In the genomic region with DNA sequence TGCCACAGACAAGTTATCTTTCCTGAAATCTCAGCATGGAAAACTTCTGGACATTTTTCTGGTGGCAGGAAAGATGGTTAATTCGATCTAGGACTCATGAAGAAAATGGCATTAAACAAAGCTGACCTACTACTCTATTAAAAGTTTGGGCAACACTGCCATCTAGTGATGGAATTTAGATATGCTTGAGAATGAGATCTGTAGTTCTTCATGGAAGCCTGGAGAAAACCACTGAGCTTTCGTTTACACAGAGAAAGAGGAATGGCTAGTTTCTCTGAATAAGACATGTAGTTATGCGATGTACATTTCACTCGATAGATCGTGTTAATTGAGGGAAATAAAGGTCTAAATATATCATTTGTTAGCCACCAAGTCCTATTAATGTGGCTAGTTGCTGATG, we compare ENCODE assay signal across 8 cellular contexts. TPM values are rescaled to one million over a fixed set of nuclear protein-coding genes. Genes with fewer than 3 reads are reported as not detected.
DNase-seq lines count a peak whose midpoint lies in the region; ATAC-seq, FAIRE-seq and TF ChIP-seq lines count a peak whose summit lies in the region.

No MANE protein-coding gene starts in this region.

- H3K27ac ChIP-seq in body of pancreas: no peak overlapping the region
- no peak overlapping the region for H3K27ac ChIP-seq in thoracic aorta

- peak; percentile 53 for ATAC-seq in GM19023 (IDR thresholded peaks at IDR 0.05; ENCODE audit: unreplicated experiment)
- ATAC-seq in HG03280 (IDR thresholded peaks at IDR 0.05; ENCODE audit: unreplicated experiment): peak; percentile 76
- peak; percentile 85 for ATAC-seq in body of pancreas
- ATAC-seq in thoracic aorta (ENCODE audit: insufficient number of reproducible peaks, low FRiP score, low read depth): no peak

- H3K4me3 ChIP-seq in body of pancreas: no peak overlapping the region
- H3K4me3 ChIP-seq in thoracic aorta: no peak overlapping the region

- no peaks in the 10 kb centered on the region for H3K36me3 ChIP-seq in body of pancreas (replicated peaks in 1 of 2; ENCODE audit: insufficient read depth in 1 of 2, low read depth in 2 of 2)
- H3K36me3 ChIP-seq in thoracic aorta: no peaks in the 10 kb centered on the region

- DNase-seq in DMS 273 (lab: John Stamatoyannopoulos, UW; ENCODE audit: unreplicated experiment) (peak; percentile 89), NCI-H446 (lab: John Stamatoyannopoulos, UW) (peak; percentile 5 to 62), body of pancreas (peak in 1 of 4 donors; percentile 25), thoracic aorta (ENCODE audit: low spot score) (no peak)
- DNase-seq in effector CD8-positive, alpha-beta T cell (lab: John Stamatoyannopoulos, UW): no peak

- peak; percentile 99 for FAIRE-seq in islet of Langerhans (lab: Jason Lieb, UNC)

- no peak for TF ChIP-seq POLR2A in body of pancreas (IDR thresholded peaks at IDR 0.05)

- no peaks in the 10 kb centered on the region for H3K9me3 ChIP-seq in body of pancreas
- no peaks in the 10 kb centered on the region for H3K9me3 ChIP-seq in thoracic aorta

- intact Hi-C loops in body of pancreas (cut with DNase I): loop anchor here (5.0 kb wide), 1 partner anchor 400 kb away; no protein-coding TSS in a partner anchor

- 1 to 4% methylated on average over 5 of the region's 5 CpGs for WGBS in body of pancreas, 2 donors

- TF ChIP-seq CTCF in body of pancreas (IDR thresholded peaks at IDR 0.05) (peak; percentile 21 to 80 (median 55)), thoracic aorta (IDR thresholded peaks at IDR 0.05) (peak; percentile 22)

- no peaks in the 10 kb centered on the region for H3K27me3 ChIP-seq in body of pancreas
- H3K27me3 ChIP-seq in thoracic aorta (replicated peaks; ENCODE audit: insufficient read depth): no peaks in the 10 kb centered on the region

- peaks cover 7% of the 10 kb centered on the region for H3K4me1 ChIP-seq in body of pancreas
- H3K4me1 ChIP-seq in thoracic aorta (ENCODE audit: control insufficient read depth in 1 of 2, low read depth in 2 of 2): no peaks in the 10 kb centered on the region

RNA-seq across cellular contexts. Expression of a gene that starts 51.7 kb away (rescaled TPM):
- total RNA-seq in body of pancreas: 10 to 100 TPM; 13.0 to 16.5 TPM
- 10 to 100 TPM; 16.8 to 48.6 TPM for total RNA-seq in thoracic aorta

Comparison
In these comparisons a context has a peak if more than half of its experiments do, and no peak if none do; other contexts are left out.
1. DNase-seq: peak in DMS 273 (single experiment) and NCI-H446 (2 of 2); none in thoracic aorta (single experiment) and effector CD8-positive, alpha-beta T cell (single experiment).